Comparison of ENCODE assay signal across 29 cellular contexts in the genomic region with DNA sequence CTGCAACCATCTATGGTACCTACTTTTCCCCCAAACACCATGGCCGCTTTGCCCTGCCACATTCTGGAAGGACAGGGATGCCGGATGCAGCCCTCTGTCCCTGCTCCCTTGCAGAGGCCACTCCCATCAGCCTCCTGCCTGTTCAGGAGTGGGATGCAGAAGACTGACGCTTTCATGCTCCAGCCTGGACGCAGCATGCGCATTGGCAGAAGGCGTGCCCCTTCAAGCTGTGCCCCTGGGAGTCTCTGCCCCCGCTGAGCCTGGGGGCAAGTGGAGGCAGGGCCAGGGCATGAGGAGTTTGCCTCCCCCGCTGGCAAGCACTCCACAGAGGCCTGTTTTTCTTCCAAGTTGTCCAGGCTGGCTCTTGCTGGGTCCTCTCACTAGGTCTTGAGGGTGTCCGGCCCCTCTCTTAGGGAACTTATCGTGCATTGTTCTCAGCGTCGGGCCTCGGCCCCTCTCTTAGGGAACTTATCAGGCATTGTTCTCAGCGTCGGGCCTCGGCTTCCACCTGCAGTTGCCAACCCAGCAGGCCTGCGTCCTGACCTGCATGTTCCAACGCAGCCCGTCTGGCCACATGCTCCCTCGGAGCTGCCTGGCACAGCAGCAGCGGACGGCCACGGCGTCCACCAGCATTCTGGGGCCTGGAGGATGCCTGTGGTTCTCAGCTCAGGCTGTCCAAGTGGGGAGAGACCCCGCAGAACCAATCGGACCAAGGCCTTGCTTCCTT. TPM values are rescaled to one million over a fixed set of nuclear protein-coding genes. Genes with fewer than 3 reads are reported as not detected.
DNase-seq lines count a peak whose midpoint lies in the region; ATAC-seq and TF ChIP-seq lines count a peak whose summit lies in the region.
"Had no signal": no experiment of that assay in that cellular context is flagged by ENCODE, and none has a peak within 500 bp of the region (broad histone marks: within the 10 kb centered on the region; RNA-seq: fewer than 3 reads in every experiment).

No MANE protein-coding gene starts in this region.

- H3K9me3 ChIP-seq in right atrium auricular region = no peaks in the 10 kb centered on the region
- no peaks in the 10 kb centered on the region for H3K9me3 ChIP-seq in tibial artery
- H3K9me3 ChIP-seq: adrenal gland, MG63, SJCRH30, suprapubic skin had no signal

- no peak for ATAC-seq in Right ventricle myocardium superior (ENCODE audit: poor library complexity)
- ATAC-seq: esophagus mucosa; naive thymus-derived CD8-positive, alpha-beta T cell; stimulated activated naive B cell treated with anti-CD40 and anti-IgM and Interleukin-4, amounts not matched to agents 10 μg/mL and 1 μg/mL and 100 μg/mL, for 72 hours had no signal

- H3K36me3 ChIP-seq in right atrium auricular region (no peaks in the 10 kb centered on the region), tibial artery (no peaks in the 10 kb centered on the region)
- H3K36me3 ChIP-seq: adrenal gland, MG63, SJCRH30, suprapubic skin, WERI-Rb-1 had no signal

- TF ChIP-seq CTCF in right atrium auricular region (IDR thresholded peaks at IDR 0.05) = no peak
- no peak for TF ChIP-seq CTCF in tibial artery (IDR thresholded peaks at IDR 0.05)

- DNase-seq in Right ventricle myocardium superior (peak; percentile 32), right atrium auricular region (ENCODE audit: low spot score) (no peak), NCI-H345 treated with DMSO at 0.1 percent for 48 hours (lab: John Stamatoyannopoulos, UW; ENCODE audit: unreplicated experiment) (peak; percentile 40), mesenteric fat pad (ENCODE audit: low spot score) (peak; percentile 79), T-helper 1 cell (no peak), tibial artery (no peak), DMS 273 treated with DMSO at 0.1 percent for 48 hours (lab: John Stamatoyannopoulos, UW) (no peak)
- DNase-seq: activated CD4-positive, alpha-beta T cell treated with anti-CD3 and anti-CD28 coated beads, Interleukin-2, amount 10 ng/mL, durations not matched to agents 24 days and 14 days; activated naive CD4-positive, alpha-beta T cell treated with anti-CD3 and anti-CD28 coated beads for 36 hours; CD4-positive, alpha-beta memory T cell; dermis blood vessel endothelial cell; foreskin fibroblast; MG63; NCI-H1105 treated with DMSO at 0.1 percent for 48 hours; NCI-H446; NCI-H774; SJCRH30; stimulated activated naive B cell treated with anti-CD40 and anti-IgM and Interleukin-4, amounts not matched to agents 10 μg/mL and 1 μg/mL and 100 μg/mL, for 72 hours; SW 1271; T1000; WERI-Rb-1 had no signal

- intact Hi-C loops in Right ventricle myocardium superior (cut with DNase I) = loop anchor here (10.0 kb wide), 1 partner anchor 195 kb away; no protein-coding TSS in a partner anchor
- intact Hi-C loops in tibial artery (cut with DNase I; ENCODE audit: low total_unique reads) = no loop called here

- H3K27ac ChIP-seq in right atrium auricular region (no peak overlapping the region), tibial artery (no peak overlapping the region)
- H3K27ac ChIP-seq: adrenal gland, HL-60, KMS-11, SJCRH30, skin epidermis, suprapubic skin, WERI-Rb-1 had no signal

- H3K27me3 ChIP-seq in right atrium auricular region = no peaks in the 10 kb centered on the region
- peaks cover 0 to 23% of the 10 kb centered on the region in 2 donors for H3K27me3 ChIP-seq in tibial artery
- H3K27me3 ChIP-seq: MG63, SJCRH30 had no signal

- H3K4me3 ChIP-seq in right atrium auricular region (no peak overlapping the region), tibial artery (no peak overlapping the region)
- H3K4me3 ChIP-seq: adrenal gland, GM12878, MG63, SJCRH30, skin epidermis, suprapubic skin had no signal

- H3K4me1 ChIP-seq in right atrium auricular region (no peaks in the 10 kb centered on the region), tibial artery (no peaks in the 10 kb centered on the region)
- H3K4me1 ChIP-seq: adrenal gland, SJCRH30, suprapubic skin had no signal

RNA-seq across cellular contexts. Expression of gene SNRPA1, which starts 14.6 kb away (rescaled TPM):
- 27.9 TPM for total RNA-seq in Right ventricle myocardium superior
- total RNA-seq in right atrium auricular region = 10 to 100 TPM; 21.4 to 24.9 TPM
- 40.8 TPM for total RNA-seq in mesenteric fat pad

RNA-seq across cellular contexts. Expression of gene SELENOS, which starts 32.3 kb away (rescaled TPM):
- total RNA-seq in Right ventricle myocardium superior (41.1 TPM), right atrium auricular region (10 to 100 TPM; 52.4 to 60.6 TPM), mesenteric fat pad (87.2 TPM)

RNA-seq across cellular contexts. Expression of gene CHSY1, which starts 57.8 kb away (rescaled TPM):
- 12.7 TPM for total RNA-seq in Right ventricle myocardium superior
- total RNA-seq in right atrium auricular region = 10 to 100 TPM; 23.1 to 26.1 TPM
- 53.5 TPM for total RNA-seq in mesenteric fat pad

Comparison
In these comparisons a context has a peak if more than half of its experiments do, and no peak if none do; other contexts are left out.
1. DNase-seq: peak in Right ventricle myocardium superior (single experiment), NCI-H345 treated with DMSO at 0.1 percent for 48 hours (single experiment) and mesenteric fat pad (single experiment); none in right atrium auricular region (single experiment), T-helper 1 cell (0 of 5), tibial artery (0 of 2) and DMS 273 treated with DMSO at 0.1 percent for 48 hours (single experiment).